In the genomic region with DNA sequence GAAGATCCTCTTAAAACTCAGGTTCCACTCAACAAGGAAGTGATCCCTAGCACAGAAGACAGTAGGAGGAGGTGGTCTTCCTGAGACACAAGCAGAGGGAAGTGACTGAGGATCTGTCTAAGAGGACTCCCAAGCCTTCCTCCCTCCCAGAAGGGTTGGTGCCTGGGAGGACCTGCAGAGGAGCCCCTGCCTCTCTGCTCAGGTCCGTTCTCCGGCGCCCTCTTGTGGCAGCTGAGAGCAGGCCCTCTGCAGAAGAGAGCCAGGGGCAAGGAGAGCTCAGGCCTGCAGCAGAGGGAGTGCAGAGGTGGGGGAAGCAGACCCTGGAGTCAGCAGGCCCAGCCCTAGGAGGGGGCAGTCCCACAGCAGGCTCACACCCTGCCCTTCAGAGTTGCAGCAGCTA, we compare ENCODE assay signal across 8 cellular contexts.
DNase-seq lines count a peak whose midpoint lies in the region; FAIRE-seq and TF ChIP-seq lines count a peak whose summit lies in the region.
"Not testable (repeated sequence)": the region's sequence is repeated elsewhere in the genome, so short reads cannot be mapped to it uniquely, and the experiment has no call there.

No MANE protein-coding gene starts in this region.

- TF ChIP-seq CTCF in AG09309 (IDR thresholded peaks at IDR 0.05; ENCODE audit: control insufficient read depth, insufficient read depth, low read depth, low read length, missing control alignments) (peak; percentile 65), LNCAP (IDR thresholded peaks at IDR 0.05) (peak; percentile 43), choroid plexus epithelial cell (conservative IDR thresholded peaks at IDR 0.05; ENCODE audit: low read depth, low read length) (peak; percentile 65), keratinocyte (optimal IDR thresholded peaks at IDR 0.05 in 1 of 3, IDR thresholded peaks at IDR 0.05 in 1 of 3, conservative IDR thresholded peaks at IDR 0.05 in 1 of 3; ENCODE audit: extremely low read depth in 1 of 3, insufficient read depth in 2 of 3, low read length in 3 of 3) (peak; percentile 26 to 75 (median 29))

- H3K79me2 ChIP-seq in keratinocyte (ENCODE audit: control insufficient read depth, insufficient read depth, low read length), result not testable (repeated sequence)

- not testable (repeated sequence) for H4K20me1 ChIP-seq in keratinocyte (ENCODE audit: control insufficient read depth, extremely low read depth, insufficient read depth, low read length)

- not testable (repeated sequence) for H2AFZ ChIP-seq in keratinocyte (ENCODE audit: control insufficient read depth, low read length)

- not testable (repeated sequence) for H3K4me1 ChIP-seq in keratinocyte (ENCODE audit: control insufficient read depth, extremely low read depth, insufficient read depth, low read length)

- DNase-seq in AG09309 (ENCODE audit: low read depth); GM18507 (ENCODE audit: extremely low spot score, insufficient read length, low read depth); keratinocyte (ENCODE audit: low read depth, low spot score): not testable (repeated sequence)
- peak; percentile 79 for DNase-seq in SK-MEL-5 (ENCODE audit: low read depth, low spot score)
- DNase-seq in activated T-cell treated with anti-CD3 and anti-CD28 coated beads for 4 hours, result peak; percentile 62
- DNase-seq in choroid plexus epithelial cell (ENCODE audit: low read depth), result peak; percentile 22
- peak; percentile 41 to 47 for DNase-seq in stimulated activated CD4-positive, alpha-beta T cell treated with anti-CD3 and anti-CD28 coated beads, Interleukin-1b, Interleukin-23, amount 100 ng/mL, for 1 hour (ENCODE audit: low read depth in 2 of 2)

- not testable (repeated sequence) for H3K9me1 ChIP-seq in keratinocyte (ENCODE audit: control insufficient read depth, extremely low read depth, insufficient read depth, low read length)

- not testable (repeated sequence) for H3K27ac ChIP-seq in keratinocyte (ENCODE audit: control insufficient read depth, insufficient read depth, low read length)

- not testable (repeated sequence) for H3K36me3 ChIP-seq in keratinocyte (ENCODE audit: control insufficient read depth in 2 of 2, extremely low read depth in 1 of 2, insufficient read depth in 2 of 2, low read length in 2 of 2)

- H3K4me3 ChIP-seq in AG09309 (ENCODE audit: control insufficient read depth, low read depth, low read length); choroid plexus epithelial cell (ENCODE audit: low read depth, low read length); keratinocyte (ENCODE audit: control insufficient read depth in 2 of 3, extremely low read depth in 1 of 3, insufficient read depth in 2 of 3, low read depth in 1 of 3, low read length in 3 of 3): not testable (repeated sequence)

- not testable (repeated sequence) for H3K9me3 ChIP-seq in keratinocyte (ENCODE audit: control insufficient read depth, low read depth, low read length)

- in situ Hi-C loops in SK-MEL-5 (cut with HindIII; ENCODE audit: low pct_unique_long_range_greater_than_20kb, low sequenced_read_pairs), result not testable (repeated sequence)

- not testable (repeated sequence) for H3K9ac ChIP-seq in keratinocyte (ENCODE audit: control insufficient read depth, extremely low read depth, insufficient read depth, low read length)

- H3K27me3 ChIP-seq in keratinocyte (ENCODE audit: control insufficient read depth, extremely low read depth, insufficient read depth, low read length), result not testable (repeated sequence)

- FAIRE-seq in GM18507 (lab: Jason Lieb, UNC), result peak; percentile 71
- not testable (repeated sequence) for FAIRE-seq in keratinocyte (lab: Jason Lieb, UNC)

- dilution Hi-C loops in keratinocyte (cut with MboI; ENCODE audit: extremely low pct_ligation_motif_present, low sequenced_read_pairs), result not testable (repeated sequence)

- not testable (repeated sequence) for H3K4me2 ChIP-seq in keratinocyte (ENCODE audit: control insufficient read depth, extremely low read depth, insufficient read depth, low read depth, low read length)
